In the genomic region with DNA sequence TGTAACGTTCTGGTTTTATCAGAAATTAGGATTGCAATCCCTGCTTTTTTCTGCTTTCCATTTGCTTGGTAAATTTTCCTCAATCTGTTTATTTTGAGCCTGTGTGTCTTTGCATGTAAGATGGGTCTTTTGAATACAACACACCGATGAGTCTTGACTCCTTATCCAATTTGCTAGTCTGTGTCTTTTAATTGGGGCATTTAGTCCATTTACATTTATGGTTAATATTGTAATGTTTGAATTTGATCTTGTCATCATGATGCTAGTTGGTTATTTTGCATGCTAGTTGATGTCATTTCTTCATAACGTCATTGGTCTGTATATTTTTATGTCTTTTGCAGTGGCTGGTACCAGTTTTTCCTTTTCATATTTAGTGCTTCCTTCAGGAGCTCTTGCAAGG, we compare ENCODE assay signal across 4 cellular contexts. TPM values are rescaled to one million over a fixed set of nuclear protein-coding genes. Genes with fewer than 3 reads are reported as not detected.
"Had no signal": no experiment of that assay in that cellular context is flagged by ENCODE, and none has a peak within 500 bp of the region (broad histone marks: within the 10 kb centered on the region; RNA-seq: fewer than 3 reads in every experiment).

No MANE protein-coding gene starts in this region.

RNA-seq across cellular contexts. Expression of a gene that starts 34.5 kb away (rescaled TPM):
- total RNA-seq: LHCN-M2, M059J, MCF 10A, NCI-H460 had no signal
